In genomic region chr13:40966298-40966697, GRCh38 we compare ENCODE assay signal across 16 cellular contexts. TPM values are rescaled to one million over a fixed set of nuclear protein-coding genes. Genes with fewer than 3 reads are reported as not detected.
DNase-seq lines count a peak whose midpoint lies in the region; ATAC-seq, FAIRE-seq and TF ChIP-seq lines count a peak whose summit lies in the region.
"Had no signal": no experiment of that assay in that cellular context is flagged by ENCODE, and none has a peak within 500 bp of the region (broad histone marks: within the 10 kb centered on the region; RNA-seq: fewer than 3 reads in every experiment).

No MANE protein-coding gene starts in this region.

- CTCF ChIA-PET in naive thymus-derived CD4-positive, alpha-beta T cell (lab: Charles Lee): no interaction called here

- no peak for TF ChIP-seq CTCF in kidney (IDR thresholded peaks at IDR 0.05; ENCODE audit: borderline replicate concordance, extremely low read depth, insufficient read depth)

- FAIRE-seq in kidney (lab: Jason Lieb, UNC): no peak

- POLR2A ChIA-PET in naive thymus-derived CD4-positive, alpha-beta T cell (lab: Charles Lee): interaction anchor here (0.6 kb wide), 2 partner anchors 17 to 1079 kb away, joined by 3 read pairs; no protein-coding TSS in a partner anchor

- H3K4me3 Mint-ChIP-seq in CD4-positive, CD25-positive, alpha-beta regulatory T cell: peak overlapping the region in 3 of 4 donors; percentile 72 to 89 (median 77)
- peak overlapping the region in 5 of 10 donors; percentile 72 to 88 (median 75) for H3K4me3 Mint-ChIP-seq in naive thymus-derived CD4-positive, alpha-beta T cell

- no peaks in the 10 kb centered on the region for H3K9me3 Mint-ChIP-seq in CD4-positive, CD25-positive, alpha-beta regulatory T cell
- peaks cover 0 to 2% (median 0%) of the 10 kb centered on the region in 11 donors for H3K9me3 Mint-ChIP-seq in naive thymus-derived CD4-positive, alpha-beta T cell
- H3K9me3 Mint-ChIP-seq: activated T-cell treated with anti-CD3 and anti-CD28 coated beads, Interleukin-2, amount 50 U/mL, for 4 hours; effector memory CD8-positive, alpha-beta T cell had no signal

- no peaks in the 10 kb centered on the region for H3K27me3 Mint-ChIP-seq in CD4-positive, CD25-positive, alpha-beta regulatory T cell
- H3K27me3 Mint-ChIP-seq in naive thymus-derived CD4-positive, alpha-beta T cell: no peaks in the 10 kb centered on the region
- H3K27me3 Mint-ChIP-seq: effector memory CD8-positive, alpha-beta T cell had no signal

- H3K4me1 ChIP-seq in CD4-positive, CD25-positive, alpha-beta regulatory T cell (ENCODE audit: control insufficient read depth, insufficient read depth, low read length, poor library complexity, severe bottlenecking): peaks cover 86% of the 10 kb centered on the region
- H3K4me1 ChIP-seq in naive thymus-derived CD4-positive, alpha-beta T cell (ENCODE audit: control insufficient read depth in 2 of 2, insufficient read depth in 2 of 2, low read length in 2 of 2): peaks cover 60 to 77% of the 10 kb centered on the region in 2 donors
- peaks cover 10 to 26% of the 10 kb centered on the region in 2 donors for H3K4me1 ChIP-seq in kidney (ENCODE audit: control insufficient read depth in 1 of 2, insufficient read depth in 1 of 2, low read depth in 1 of 2, low read length in 2 of 2)

- no peak for ATAC-seq in CD4-positive, CD25-positive, alpha-beta regulatory T cell (ENCODE audit: low read depth in 2 of 2)
- peak; percentile 54 for ATAC-seq in naive thymus-derived CD4-positive, alpha-beta T cell
- ATAC-seq in GM21723 (IDR thresholded peaks at IDR 0.05; ENCODE audit: unreplicated experiment) (no peak), HG03565 (IDR thresholded peaks at IDR 0.05; ENCODE audit: unreplicated experiment) (no peak)
- ATAC-seq: activated T-cell treated with anti-CD3 and anti-CD28 coated beads, Interleukin-2, amount 50 U/mL, for 4 hours; effector memory CD8-positive, alpha-beta T cell had no signal

- H3K4me3 ChIP-seq in CD4-positive, CD25-positive, alpha-beta regulatory T cell (ENCODE audit: low read depth, low read length): peak overlapping the region; percentile 35
- H3K4me3 ChIP-seq in naive thymus-derived CD4-positive, alpha-beta T cell (ENCODE audit: low read length): no peak overlapping the region
- H3K4me3 ChIP-seq in kidney (ENCODE audit: low read length in 2 of 2): no peak overlapping the region

- H3K36me3 Mint-ChIP-seq in CD4-positive, CD25-positive, alpha-beta regulatory T cell: peaks cover 18% of the 10 kb centered on the region
- H3K36me3 Mint-ChIP-seq in naive thymus-derived CD4-positive, alpha-beta T cell: peaks cover 0 to 6% (median 4%) of the 10 kb centered on the region in 5 donors

- peaks cover 13% of the 10 kb centered on the region for H3K36me3 ChIP-seq in CD4-positive, CD25-positive, alpha-beta regulatory T cell (ENCODE audit: control insufficient read depth, insufficient read depth, low read length)
- no peaks in the 10 kb centered on the region for H3K36me3 ChIP-seq in naive thymus-derived CD4-positive, alpha-beta T cell (ENCODE audit: control insufficient read depth in 2 of 3, insufficient read depth in 3 of 3, low read length in 3 of 3)
- no peaks in the 10 kb centered on the region for H3K36me3 ChIP-seq in kidney (ENCODE audit: control insufficient read depth in 1 of 2, insufficient read depth in 2 of 2, low read length in 2 of 2)

- peak overlapping the region in 1 of 3 donors; percentile 53 for H3K27ac Mint-ChIP-seq in CD4-positive, CD25-positive, alpha-beta regulatory T cell
- H3K27ac Mint-ChIP-seq in naive thymus-derived CD4-positive, alpha-beta T cell: peak overlapping the region in 4 of 9 donors; percentile 41 to 69 (median 52)

- intact Hi-C loops in naive thymus-derived CD4-positive, alpha-beta T cell (cut with micrococcal nuclease): loop anchor here in 1 of 2 donors (2.0 kb wide), 1 partner anchor 257 kb away; no protein-coding TSS in a partner anchor
- intact Hi-C loops in kidney (cut with DNase I): no loop called here

- H3K9ac ChIP-seq in kidney (ENCODE audit: low read length in 2 of 2): no peak overlapping the region

- no peak for DNase-seq in CD4-positive, CD25-positive, alpha-beta regulatory T cell
- DNase-seq in Kasumi-1 (lab: John Stamatoyannopoulos, UW) (peak; percentile 47 to 55), SKM-1 treated with dmso at 0.1 percent for 144 hours (lab: John Stamatoyannopoulos, UW; ENCODE audit: unreplicated experiment) (peak; percentile 91), kidney (no peak)
- DNase-seq in naive thymus-derived CD4-positive, alpha-beta T cell: no peak
- DNase-seq: activated CD4-positive, alpha-beta T cell treated with anti-CD3 and anti-CD28 coated beads, Interleukin-2, amount 50 U/mL, for 1 hour; activated T-cell treated with anti-CD3 and anti-CD28 coated beads, Interleukin-2, amount 50 U/mL, for 4 hours; central memory CD4-positive, alpha-beta T cell; DMS153; effector memory CD8-positive, alpha-beta T cell; NCI-H2081; NCI-H748 treated with DMSO at 0.1 percent for 48 hours; posterior cingulate gyrus; stimulated activated CD4-positive, alpha-beta T cell treated with anti-CD3 and anti-CD28 coated beads, Interleukin-12 subunit alpha, Interleukin-12 subunit beta, amount 100 ng/mL, for 4 hours had no signal

- H3K27me3 ChIP-seq in CD4-positive, CD25-positive, alpha-beta regulatory T cell (ENCODE audit: control insufficient read depth, insufficient read depth, low read length): no peaks in the 10 kb centered on the region
- H3K27me3 ChIP-seq in naive thymus-derived CD4-positive, alpha-beta T cell (ENCODE audit: control insufficient read depth in 2 of 2, insufficient read depth in 2 of 2, low read length in 2 of 2): no peaks in the 10 kb centered on the region

- H3K27ac ChIP-seq in CD4-positive, CD25-positive, alpha-beta regulatory T cell (ENCODE audit: insufficient read depth, low read length, poor library complexity, severe bottlenecking): peak overlapping the region; percentile 10
- H3K27ac ChIP-seq in naive thymus-derived CD4-positive, alpha-beta T cell (ENCODE audit: low read depth, low read length): no peak overlapping the region
- no peak overlapping the region for H3K27ac ChIP-seq in kidney (ENCODE audit: low read depth in 2 of 2, low read length in 2 of 2)

- H3K9me3 ChIP-seq in CD4-positive, CD25-positive, alpha-beta regulatory T cell (ENCODE audit: control insufficient read depth in 2 of 2, low read length in 2 of 2): no peaks in the 10 kb centered on the region
- H3K9me3 ChIP-seq in naive thymus-derived CD4-positive, alpha-beta T cell (ENCODE audit: control insufficient read depth in 2 of 3, low read length in 3 of 3): no peaks in the 10 kb centered on the region
- H3K9me3 ChIP-seq in kidney (ENCODE audit: control insufficient read depth in 1 of 2, low read length in 2 of 2): no peaks in the 10 kb centered on the region

- peaks cover 57 to 98% (median 83%) of the 10 kb centered on the region in 4 donors for H3K4me1 Mint-ChIP-seq in CD4-positive, CD25-positive, alpha-beta regulatory T cell
- H3K4me1 Mint-ChIP-seq in naive thymus-derived CD4-positive, alpha-beta T cell: peaks cover 64 to 100% (median 98%) of the 10 kb centered on the region in 7 donors

RNA-seq across cellular contexts. Expression of gene ELF1, which starts 52.8 kb away (rescaled TPM):
- total RNA-seq in CD4-positive, CD25-positive, alpha-beta regulatory T cell: 285 TPM
- 100 to 1,000 TPM; 122 to 178 (median 141) TPM for polyA plus RNA-seq in CD4-positive, CD25-positive, alpha-beta regulatory T cell
- total RNA-seq in naive thymus-derived CD4-positive, alpha-beta T cell: 100 to 1,000 TPM; 117 to 193 (median 180) TPM
- 100 to 1,000 TPM; 134 to 142 TPM for polyA plus RNA-seq in naive thymus-derived CD4-positive, alpha-beta T cell
- 95.1 TPM for total RNA-seq in kidney
- polyA plus RNA-seq in kidney (ENCODE audit: insufficient read depth, low read depth, low replicate concordance): 12.0 TPM

Comparison
In these comparisons a context has a peak if more than half of its experiments do, and no peak if none do; other contexts are left out.
1. DNase-seq: peak in Kasumi-1 (2 of 2) and SKM-1 treated with dmso at 0.1 percent for 144 hours (single experiment); none in CD4-positive, CD25-positive, alpha-beta regulatory T cell (0 of 3), naive thymus-derived CD4-positive, alpha-beta T cell (0 of 9) and kidney (single experiment).